ENCODE assay signal across 1 cellular context in genomic region chr11:65498042-65498726, GRCh38.
TF ChIP-seq lines count a peak whose summit lies in the region.

No MANE protein-coding gene starts in this region.

TF ChIP-seq in IMR-90, 13 proteins besides CTCF, POLR2A, EP300 and RAD21:
- TF ChIP-seq RCOR1 (IDR thresholded peaks at IDR 0.05; ENCODE audit: insufficient replicate concordance, low read length) (no peak), ELK1 (IDR thresholded peaks at IDR 0.05; ENCODE audit: borderline replicate concordance, low read depth, low read length) (no peak), MAZ (IDR thresholded peaks at IDR 0.05; ENCODE audit: borderline replicate concordance, low read depth, low read length) (no peak), MAFK (IDR thresholded peaks at IDR 0.05; ENCODE audit: low read depth, low read length) (no peak), RFX5 (IDR thresholded peaks at IDR 0.05; ENCODE audit: low read depth, low read length) (no peak), CHD1 (IDR thresholded peaks at IDR 0.05; ENCODE audit: low read depth, low read length) (no peak), SMC3 (IDR thresholded peaks at IDR 0.05; ENCODE audit: low read depth, low read length) (no peak)
